In genomic region chr7:141880960-141881359, GRCh38 we compare ENCODE assay signal across 8 cellular contexts. TPM values are rescaled to one million over a fixed set of nuclear protein-coding genes. Genes with fewer than 3 reads are reported as not detected.
"Had no signal": no experiment of that assay in that cellular context is flagged by ENCODE, and none has a peak within 500 bp of the region (broad histone marks: within the 10 kb centered on the region; RNA-seq: fewer than 3 reads in every experiment).

No MANE protein-coding gene starts in this region.

- H3K4me3 Mint-ChIP-seq: GM23338, H9 had no signal

- H3K4me2 ChIP-seq: GM23338 had no signal

- H3K27ac ChIP-seq: HL-60 had no signal

- H3K4me3 ChIP-seq: GM23338, K562 had no signal

- DNase-seq: H9, HCEC 1CT had no signal

- H3K27ac Mint-ChIP-seq: GM23338 had no signal

- ATAC-seq: GM23338, HepG2, K562 had no signal

- H2AFZ ChIP-seq: GM23338 had no signal

RNA-seq across cellular contexts. Expression of gene OR9A4, which starts 35.2 kb away (rescaled TPM):
- total RNA-seq: GM23338, H1, H9, HepG2, HT1080, K562 had no signal
- polyA plus RNA-seq: GM23338, H1, HepG2, K562 had no signal

RNA-seq across cellular contexts. Expression of gene PRSS37, which starts 39.7 kb away (rescaled TPM):
- total RNA-seq: GM23338, H1, H9, HepG2, HT1080, K562 had no signal
- polyA plus RNA-seq: H1, HepG2, K562 had no signal
